In genomic region chr11:16312242-16312641, GRCh38 we compare ENCODE assay signal across 18 cellular contexts.
"Had no signal": no experiment of that assay in that cellular context is flagged by ENCODE, and none has a peak within 500 bp of the region (broad histone marks: within the 10 kb centered on the region; RNA-seq: fewer than 3 reads in every experiment).

No MANE protein-coding gene starts in this region.

- H3K36me3 ChIP-seq: left ventricle myocardium inferior, tibial artery had no signal

- ATAC-seq: activated CD4-positive, CD25-positive, alpha-beta regulatory T cell treated with anti-CD3 and anti-CD28 coated beads, Interleukin-2, amount 50 U/mL, for 24 hours; activated naive CD8-positive, alpha-beta T cell treated with anti-CD3 and anti-CD28 coated beads, Interleukin-2, amount 50 U/mL, for 24 hours; activated T-helper 17 cell treated with anti-CD3 and anti-CD28 coated beads, Interleukin-2, amount 50 U/mL, for 72 hours; mucosa of descending colon; naive thymus-derived CD4-positive, alpha-beta T cell; stimulated activated naive B cell treated with anti-CD40 and anti-IgM and Interleukin-4, amounts not matched to agents 10 μg/mL and 1 μg/mL and 100 μg/mL, for 72 hours had no signal

- H3K27ac ChIP-seq: left ventricle myocardium inferior, parathyroid adenoma, tibial artery had no signal

- H3K9me3 ChIP-seq: left ventricle myocardium inferior, mucosa of descending colon, tibial artery had no signal

- DNase-seq: activated naive CD4-positive, alpha-beta T cell treated with anti-CD3 and anti-CD28 coated beads for 36 hours; activated naive CD8-positive, alpha-beta T cell treated with anti-CD3 and anti-CD28 coated beads, Interleukin-2, amount 50 U/mL, for 24 hours; aorta; cortex of kidney; effector CD4-positive, alpha-beta T cell; foreskin fibroblast; glutamatergic neuron; left ventricle myocardium inferior; mucosa of descending colon; naive thymus-derived CD4-positive, alpha-beta T cell; retina; stimulated activated CD4-positive, alpha-beta T cell treated with anti-CD3 and anti-CD28 coated beads, Interleukin-15, amount 100 ng/mL, for 24 hours; stimulated activated CD4-positive, alpha-beta T cell treated with anti-CD3 and anti-CD28 coated beads, Interleukin-4, amount 100 ng/mL, for 1 hour; stimulated activated naive B cell treated with anti-CD40 and anti-IgM and Interleukin-4, amounts not matched to agents 10 μg/mL and 1 μg/mL and 100 μg/mL, for 72 hours; tibial artery had no signal

- H3K4me3 ChIP-seq: left ventricle myocardium inferior, mucosa of descending colon, tibial artery had no signal

- H3K9ac ChIP-seq: parathyroid adenoma had no signal
